In genomic region chr1:18948913-18949688, GRCh38 we compare ENCODE assay signal across 8 cellular contexts. TPM values are rescaled to one million over a fixed set of nuclear protein-coding genes. Genes with fewer than 3 reads are reported as not detected.
DNase-seq lines count a peak whose midpoint lies in the region; ATAC-seq, FAIRE-seq and TF ChIP-seq lines count a peak whose summit lies in the region.

No MANE protein-coding gene starts in this region.

- H3K9me2 ChIP-seq in hepatocyte (replicated peaks; ENCODE audit: insufficient read depth) = no peaks in the 10 kb centered on the region

- no peaks in the 10 kb centered on the region for H3K27me3 ChIP-seq in hepatocyte
- H3K27me3 ChIP-seq in small intestine (ENCODE audit: control insufficient read depth in 2 of 2, insufficient read depth in 2 of 2, low read length in 2 of 2) = no peaks in the 10 kb centered on the region

- H3K36me3 ChIP-seq in hepatocyte (replicated peaks; ENCODE audit: insufficient read depth, low read depth) = no peaks in the 10 kb centered on the region
- H3K36me3 ChIP-seq in small intestine (ENCODE audit: control insufficient read depth in 2 of 2, insufficient read depth in 2 of 2, low read length in 2 of 2) = no peaks in the 10 kb centered on the region

- ATAC-seq in HG03469 (IDR thresholded peaks at IDR 0.05; ENCODE audit: unreplicated experiment) (no peak), GM18498 (IDR thresholded peaks at IDR 0.05; ENCODE audit: unreplicated experiment) (no peak), GM19023 (IDR thresholded peaks at IDR 0.05; ENCODE audit: unreplicated experiment) (no peak)

- H3K9me3 ChIP-seq in hepatocyte (ENCODE audit: low read depth) = no peaks in the 10 kb centered on the region
- no peaks in the 10 kb centered on the region for H3K9me3 ChIP-seq in small intestine (ENCODE audit: control insufficient read depth, low read depth)

- TF ChIP-seq CTCF in HFF-Myc (IDR thresholded peaks at IDR 0.05; ENCODE audit: low read depth, low read length, missing control alignments) (no peak), hepatocyte (IDR thresholded peaks at IDR 0.05; ENCODE audit: poor library complexity) (no peak)

- H3K4me1 ChIP-seq in hepatocyte (ENCODE audit: insufficient read depth) (peaks cover 53% of the 10 kb centered on the region), small intestine (ENCODE audit: control insufficient read depth in 2 of 2, insufficient read depth in 1 of 2, low read depth in 1 of 2, low read length in 1 of 2) (peaks cover 0 to 29% of the 10 kb centered on the region in 2 donors)

- WGBS in hepatocyte (ENCODE audit: low lambda C conversion rate, missing lambda C conversion rate) = 50% methylated on average over 23 of the region's 23 CpGs
- 55 to 64% (median 63%) methylated on average over 23 of the region's 23 CpGs for WGBS in small intestine, 3 donors

- H3K79me2 ChIP-seq in hepatocyte = peaks cover 80% of the 10 kb centered on the region

- H2AFZ ChIP-seq in hepatocyte = no peak overlapping the region

- FAIRE-seq in small intestine (lab: Jason Lieb, UNC) = no peak

- peak overlapping the region; percentile 64 for H3K4me2 ChIP-seq in hepatocyte

- H3K27ac ChIP-seq in hepatocyte = peak overlapping the region; percentile 91
- peak overlapping the region in 1 of 2 donors; percentile 94 for H3K27ac ChIP-seq in small intestine (ENCODE audit: low read depth in 1 of 2, low read length in 1 of 2)

- H3K4me3 ChIP-seq in HFF-Myc (replicated peaks; ENCODE audit: low read depth, low read length) = peak overlapping the region; percentile 41
- no peak overlapping the region for H3K4me3 ChIP-seq in hepatocyte
- no peak overlapping the region for H3K4me3 ChIP-seq in small intestine (ENCODE audit: low read depth in 1 of 2, low read length in 2 of 2)

- H4K20me1 ChIP-seq in hepatocyte (ENCODE audit: insufficient read depth, poor library complexity, severe bottlenecking) = no peaks in the 10 kb centered on the region

- DNase-seq in HFF-Myc (ENCODE audit: extremely low read depth, low read depth) (no peak), amniotic epithelial cell (ENCODE audit: low read depth) (peak; percentile 52), hepatocyte (ENCODE audit: low spot score) (peak; percentile 74), small intestine (peak; percentile 27), NCI-H146 treated with DMSO at 0.1 percent for 48 hours (lab: John Stamatoyannopoulos, UW; ENCODE audit: unreplicated experiment) (no peak)

RNA-seq across cellular contexts. Expression of gene IFFO2, which starts 7.4 kb away (rescaled TPM):
- total RNA-seq in hepatocyte = 7.2 and 8.1 TPM in 2 replicates
- polyA plus RNA-seq in hepatocyte = 0.78 and 0.85 TPM in 2 replicates
- polyA plus RNA-seq in small intestine = 1 to 10 TPM in 2 of 3 donors, under 1 TPM in 1; 0.22 to 3.5 (median 1.4) TPM

RNA-seq across cellular contexts. Expression of gene ALDH4A1, which starts 46.7 kb away (rescaled TPM):
- 41.4 and 51.7 TPM in 2 replicates for total RNA-seq in hepatocyte
- polyA plus RNA-seq in hepatocyte (32.4 and 49.1 TPM in 2 replicates), small intestine (1 to 10 TPM in 1 of 3 donors, under 1 TPM in 2; 0.22 to 6.3 (median 0.81) TPM)

Comparison
In these comparisons a context has a peak if more than half of its experiments do, and no peak if none do; other contexts are left out.
1. DNase-seq: peak in amniotic epithelial cell (single experiment), hepatocyte (single experiment) and small intestine (single experiment); none in HFF-Myc (single experiment) and NCI-H146 treated with DMSO at 0.1 percent for 48 hours (single experiment).